ENCODE assay signal across 20 cellular contexts in the genomic region with DNA sequence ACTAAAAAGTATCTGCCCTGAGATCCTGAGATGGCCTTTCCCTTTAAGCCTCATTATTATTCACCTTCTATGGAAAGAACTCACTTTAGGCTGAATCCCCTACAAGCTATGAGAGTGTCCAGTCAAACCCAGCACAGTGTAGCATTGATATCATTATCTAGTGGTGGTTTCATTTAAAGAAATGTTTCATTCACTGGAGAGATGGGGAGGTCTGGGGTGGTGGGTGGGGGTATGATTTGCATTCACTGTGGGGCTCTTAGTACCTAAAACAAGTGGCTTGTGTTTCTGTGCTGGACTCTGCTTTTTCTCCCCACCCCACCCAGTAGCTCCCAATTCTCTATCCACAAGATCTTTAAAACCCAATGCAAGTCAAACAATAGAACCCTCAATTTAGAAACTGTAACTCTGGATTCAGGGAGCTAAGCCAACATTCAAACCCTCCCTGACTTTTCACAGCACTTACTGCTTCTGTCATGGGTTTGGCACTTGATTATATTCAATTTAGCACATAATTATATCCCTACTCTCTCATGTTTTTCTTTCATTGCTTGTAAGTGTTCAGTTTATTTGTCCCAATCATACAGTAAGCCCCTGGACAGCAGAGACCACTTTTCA.
DNase-seq lines count a peak whose midpoint lies in the region; ATAC-seq and TF ChIP-seq lines count a peak whose summit lies in the region.
"Had no signal": no experiment of that assay in that cellular context is flagged by ENCODE, and none has a peak within 500 bp of the region (broad histone marks: within the 10 kb centered on the region; RNA-seq: fewer than 3 reads in every experiment).

No MANE protein-coding gene starts in this region.

- no peaks in the 10 kb centered on the region for H3K9me3 Mint-ChIP-seq in activated CD4-positive, alpha-beta T cell treated with anti-CD3 and anti-CD28 coated beads for 36 hours (ENCODE audit: low read depth)
- H3K9me3 Mint-ChIP-seq: activated naive CD4-positive, alpha-beta T cell treated with anti-CD3 and anti-CD28 coated beads, Interleukin-2, amount 10 ng/mL, durations not matched to agents 7 days and 5 days had no signal

- CTCF ChIA-PET in PC-3 (lab: Charles Lee) = no interaction called here
- CTCF ChIA-PET in activated CD4-positive, alpha-beta T cell treated with anti-CD3 and anti-CD28 coated beads for 36 hours (lab: Charles Lee) = no interaction called here

- H3K27ac Mint-ChIP-seq in activated CD4-positive, alpha-beta T cell treated with anti-CD3 and anti-CD28 coated beads for 36 hours = no peak overlapping the region
- H3K27ac Mint-ChIP-seq: activated naive CD4-positive, alpha-beta T cell treated with anti-CD3 and anti-CD28 coated beads, Interleukin-2, amount 10 ng/mL, durations not matched to agents 7 days and 5 days had no signal

- H3F3A ChIP-seq in PC-3 (ENCODE audit: low read length, unreplicated experiment) = no peaks in the 10 kb centered on the region

- no peaks in the 10 kb centered on the region for H4K20me1 ChIP-seq in PC-3 (ENCODE audit: low read length)
- no peaks in the 10 kb centered on the region for H4K20me1 ChIP-seq in fibroblast of lung (ENCODE audit: control insufficient read depth, extremely low read depth, insufficient read depth, low read length)

- H3K4me3 ChIP-seq in PC-3 (ENCODE audit: low read length) (no peak overlapping the region), fibroblast of lung (replicated peaks in 1 of 4; ENCODE audit: control extremely low read depth in 1 of 4, insufficient read depth in 1 of 4, low read depth in 3 of 4, low read length in 4 of 4) (no peak overlapping the region), skeletal muscle satellite cell (ENCODE audit: low read length) (peak overlapping the region; percentile 12)
- H3K4me3 ChIP-seq: mucosa of descending colon, PC-9, SK-N-MC, uterus had no signal

- peak overlapping the region; percentile 29; the same call in 1 of the 2 replicates for H3K9ac ChIP-seq in PC-3 (ENCODE audit: low read length)
- no peak overlapping the region for H3K9ac ChIP-seq in fibroblast of lung (ENCODE audit: insufficient read depth, low read length)
- H3K9ac ChIP-seq in skeletal muscle satellite cell (ENCODE audit: low read depth, low read length) = peak overlapping the region; percentile 83

- peaks cover 16% of the 10 kb centered on the region; the same call in 1 of the 2 replicates for H3K79me2 ChIP-seq in PC-3 (ENCODE audit: low read length)
- H3K79me2 ChIP-seq in fibroblast of lung (ENCODE audit: control insufficient read depth, insufficient read depth, low read length) = no peaks in the 10 kb centered on the region

- H3K36me3 Mint-ChIP-seq in activated CD4-positive, alpha-beta T cell treated with anti-CD3 and anti-CD28 coated beads for 36 hours (ENCODE audit: low read depth) = no peaks in the 10 kb centered on the region
- H3K36me3 Mint-ChIP-seq: activated naive CD4-positive, alpha-beta T cell treated with anti-CD3 and anti-CD28 coated beads, Interleukin-2, amount 10 ng/mL, durations not matched to agents 7 days and 5 days had no signal

- H3K36me3 ChIP-seq in PC-3 (ENCODE audit: low read depth, low read length) (no peaks in the 10 kb centered on the region), fibroblast of lung (ENCODE audit: control insufficient read depth, insufficient read depth, low read length) (no peaks in the 10 kb centered on the region), skeletal muscle satellite cell (ENCODE audit: insufficient read depth, low read length) (no peaks in the 10 kb centered on the region)
- H3K36me3 ChIP-seq: uterus had no signal

- H3K27ac ChIP-seq in PC-3 (ENCODE audit: low read length) (peak overlapping the region; percentile 97), fibroblast of lung (ENCODE audit: insufficient read depth, low read length) (peak overlapping the region; percentile 9)
- H3K27ac ChIP-seq: PC-9, SK-N-MC, uterus had no signal

- H3K9me3 ChIP-seq in PC-3 (ENCODE audit: low read length) = no peaks in the 10 kb centered on the region
- no peaks in the 10 kb centered on the region for H3K9me3 ChIP-seq in fibroblast of lung (ENCODE audit: control insufficient read depth, insufficient read depth, low read depth, low read length)
- no peaks in the 10 kb centered on the region for H3K9me3 ChIP-seq in skeletal muscle satellite cell (replicated peaks; ENCODE audit: low read length)
- H3K9me3 ChIP-seq: mucosa of descending colon, uterus had no signal

- POLR2A ChIA-PET in PC-3 (lab: Charles Lee; ENCODE audit: unreplicated experiment) = no interaction called here
- POLR2A ChIA-PET in activated CD4-positive, alpha-beta T cell treated with anti-CD3 and anti-CD28 coated beads for 36 hours (lab: Charles Lee) = no interaction called here

- no peaks in the 10 kb centered on the region for H3K4me1 Mint-ChIP-seq in activated CD4-positive, alpha-beta T cell treated with anti-CD3 and anti-CD28 coated beads for 36 hours
- H3K4me1 Mint-ChIP-seq: activated naive CD4-positive, alpha-beta T cell treated with anti-CD3 and anti-CD28 coated beads, Interleukin-2, amount 10 ng/mL, durations not matched to agents 7 days and 5 days had no signal

- H3K4me3 Mint-ChIP-seq in activated CD4-positive, alpha-beta T cell treated with anti-CD3 and anti-CD28 coated beads for 36 hours = no peak overlapping the region
- H3K4me3 Mint-ChIP-seq: activated naive CD4-positive, alpha-beta T cell treated with anti-CD3 and anti-CD28 coated beads, Interleukin-2, amount 10 ng/mL, durations not matched to agents 7 days and 5 days had no signal

- no peaks in the 10 kb centered on the region for H3K9me2 ChIP-seq in PC-3 (replicated peaks; ENCODE audit: low read length)

- H3K27me3 ChIP-seq in PC-3 (ENCODE audit: low read length) (no peaks in the 10 kb centered on the region), fibroblast of lung (ENCODE audit: control insufficient read depth, insufficient read depth, low read length) (no peaks in the 10 kb centered on the region), skeletal muscle satellite cell (ENCODE audit: control insufficient read depth, insufficient read depth, low read length) (no peaks in the 10 kb centered on the region)
- H3K27me3 ChIP-seq: uterus had no signal

- no peak for ATAC-seq in PC-3
- no peak for ATAC-seq in activated CD4-positive, alpha-beta T cell treated with anti-CD3 and anti-CD28 coated beads for 36 hours
- ATAC-seq in GM18907 (IDR thresholded peaks at IDR 0.05; ENCODE audit: unreplicated experiment) = no peak
- ATAC-seq: HepG2, left ventricle myocardium superior had no signal

- intact Hi-C loops in PC-3 (cut with micrococcal nuclease) = no loop called here
- intact Hi-C loops in activated CD4-positive, alpha-beta T cell treated with anti-CD3 and anti-CD28 coated beads for 36 hours (cut with DNase I, micrococcal nuclease) = no loop called here

- peak overlapping the region; percentile 32 for H3K4me2 ChIP-seq in PC-3 (ENCODE audit: low read length)
- no peak overlapping the region for H3K4me2 ChIP-seq in fibroblast of lung (ENCODE audit: extremely low read depth, insufficient read depth, low read length)
- H3K4me2 ChIP-seq in skeletal muscle satellite cell (ENCODE audit: low read length) = peak overlapping the region; percentile 51
- H3K4me2 ChIP-seq: PC-9 had no signal

- no TSS peak for BruUV-seq in PC-3 (replicated peaks; lab: Mats Ljungman, UMichigan)

- TF ChIP-seq CTCF in PC-3 (conservative IDR thresholded peaks at IDR 0.05; ENCODE audit: low read depth, low read length) (no peak), fibroblast of lung (conservative IDR thresholded peaks at IDR 0.05 in 1 of 2, IDR thresholded peaks at IDR 0.05 in 1 of 2; ENCODE audit: low read depth in 1 of 2, low read length in 2 of 2) (no peak)

- H3K4me1 ChIP-seq in PC-3 (ENCODE audit: insufficient read depth, low read length) = peaks cover 61% of the 10 kb centered on the region
- no peaks in the 10 kb centered on the region for H3K4me1 ChIP-seq in fibroblast of lung (ENCODE audit: control insufficient read depth, extremely low read depth, insufficient read depth, low read length)
- H3K4me1 ChIP-seq in skeletal muscle satellite cell (ENCODE audit: control insufficient read depth, insufficient read depth, low read length) = peaks cover 65% of the 10 kb centered on the region
- H3K4me1 ChIP-seq: uterus had no signal

- H2AFZ ChIP-seq in PC-3 (ENCODE audit: low read length) (no peak overlapping the region), fibroblast of lung (ENCODE audit: low read length) (no peak overlapping the region)
- H2AFZ ChIP-seq: PC-9 had no signal

- peak; percentile 5 for DNase-seq in NCI-H2227 treated with DMSO at 0.1 percent for 48 hours (lab: John Stamatoyannopoulos, UW)
- no peak for DNase-seq in NCI-H2227 (lab: John Stamatoyannopoulos, UW; ENCODE audit: unreplicated experiment)
- no peak for DNase-seq in PC-3
- no peak for DNase-seq in fibroblast of lung (ENCODE audit: low read depth in 2 of 2)
- no peak for DNase-seq in NCI-H2029 (lab: John Stamatoyannopoulos, UW)
- DNase-seq in activated CD4-positive, alpha-beta T cell treated with anti-CD3 and anti-CD28 coated beads for 36 hours = no peak
- DNase-seq: activated naive CD4-positive, alpha-beta T cell treated with anti-CD3 and anti-CD28 coated beads, Interleukin-2, amount 10 ng/mL, durations not matched to agents 7 days and 5 days; activated T-cell treated with anti-CD3 and anti-CD28 coated beads, Interleukin-2, amount 50 U/mL, for 48 hours; Calu3; left ventricle myocardium superior; NCI-H82; substantia nigra; T-helper 9 cell; uterus had no signal

- H3K27me3 Mint-ChIP-seq in activated CD4-positive, alpha-beta T cell treated with anti-CD3 and anti-CD28 coated beads for 36 hours = peaks cover 1% of the 10 kb centered on the region
- H3K27me3 Mint-ChIP-seq: activated naive CD4-positive, alpha-beta T cell treated with anti-CD3 and anti-CD28 coated beads, Interleukin-2, amount 10 ng/mL, durations not matched to agents 7 days and 5 days had no signal
